In the genomic region with DNA sequence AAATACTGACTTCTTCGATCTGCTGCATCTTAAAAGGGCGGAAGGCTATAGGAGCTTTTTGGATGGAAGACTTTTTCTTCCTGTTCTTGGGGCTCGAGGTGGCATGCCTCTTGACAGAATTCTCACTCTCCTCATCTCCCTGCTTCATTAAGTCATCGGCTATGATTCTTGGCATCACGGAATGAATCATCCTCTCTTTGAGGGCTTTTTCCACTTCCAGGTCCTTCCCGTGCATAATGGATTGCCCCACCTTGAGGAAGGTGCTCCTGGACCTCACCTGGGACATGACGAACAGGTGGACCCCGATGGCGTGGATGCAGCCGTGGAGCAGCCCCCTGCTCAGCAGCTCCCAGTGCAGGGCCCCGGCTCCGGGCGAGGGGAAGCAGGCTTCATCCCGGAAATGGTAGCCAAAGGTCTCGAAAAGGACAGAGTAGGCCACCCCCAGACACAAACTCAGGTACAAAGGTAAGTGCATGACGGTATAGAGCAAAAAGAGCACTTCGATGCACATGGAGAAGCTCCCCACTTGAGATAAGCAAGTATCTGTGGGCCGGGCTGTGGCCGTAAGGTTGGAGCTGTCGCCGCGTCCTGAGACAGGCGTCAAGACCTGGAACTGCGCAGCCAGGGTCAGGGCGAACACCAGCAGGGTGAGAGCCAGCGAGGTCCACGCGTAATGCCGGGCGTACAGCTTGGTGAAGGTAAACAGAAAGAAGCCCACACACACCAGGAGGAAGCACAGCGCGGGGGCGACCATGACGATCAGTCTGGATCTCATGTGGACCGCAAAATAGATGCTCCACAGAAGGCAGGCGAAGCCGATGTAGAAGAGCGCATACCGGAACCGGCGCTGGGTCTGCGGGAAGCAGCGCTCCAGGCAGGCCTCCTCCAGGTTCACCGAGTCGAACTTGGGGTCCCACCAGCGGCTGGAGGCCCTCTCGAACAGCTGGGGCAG, we compare ENCODE assay signal across 1 cellular context.
TF ChIP-seq lines count a peak whose summit lies in the region.

No MANE protein-coding gene starts in this region.

TF ChIP-seq in HepG2, 621 proteins besides CTCF, POLR2A, EP300 and RAD21 (continued from another document and continues in another):
- TF ChIP-seq, protein P1, sequence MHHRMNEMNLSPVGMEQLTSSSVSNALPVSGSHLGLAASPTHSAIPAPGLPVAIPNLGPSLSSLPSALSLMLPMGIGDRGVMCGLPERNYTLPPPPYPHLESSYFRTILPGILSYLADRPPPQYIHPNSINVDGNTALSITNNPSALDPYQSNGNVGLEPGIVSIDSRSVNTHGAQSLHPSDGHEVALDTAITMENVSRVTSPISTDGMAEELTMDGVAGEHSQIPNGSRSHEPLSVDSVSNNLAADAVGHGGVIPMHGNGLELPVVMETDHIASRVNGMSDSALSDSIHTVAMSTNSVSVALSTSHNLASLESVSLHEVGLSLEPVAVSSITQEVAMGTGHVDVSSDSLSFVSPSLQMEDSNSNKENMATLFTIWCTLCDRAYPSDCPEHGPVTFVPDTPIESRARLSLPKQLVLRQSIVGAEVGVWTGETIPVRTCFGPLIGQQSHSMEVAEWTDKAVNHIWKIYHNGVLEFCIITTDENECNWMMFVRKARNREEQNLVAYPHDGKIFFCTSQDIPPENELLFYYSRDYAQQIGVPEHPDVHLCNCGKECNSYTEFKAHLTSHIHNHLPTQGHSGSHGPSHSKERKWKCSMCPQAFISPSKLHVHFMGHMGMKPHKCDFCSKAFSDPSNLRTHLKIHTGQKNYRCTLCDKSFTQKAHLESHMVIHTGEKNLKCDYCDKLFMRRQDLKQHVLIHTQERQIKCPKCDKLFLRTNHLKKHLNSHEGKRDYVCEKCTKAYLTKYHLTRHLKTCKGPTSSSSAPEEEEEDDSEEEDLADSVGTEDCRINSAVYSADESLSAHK (CRISPR knock-in tag; IDR thresholded peaks at IDR 0.05; ENCODE audit: borderline replicate concordance) = no peak
- no peak for TF ChIP-seq STAT5B (CRISPR knock-in tag; IDR thresholded peaks at IDR 0.05)
- TF ChIP-seq ZNF430 (CRISPR knock-in tag; IDR thresholded peaks at IDR 0.05) = no peak
- no peak for TF ChIP-seq ZNF496 (CRISPR knock-in tag; IDR thresholded peaks at IDR 0.05; ENCODE audit: insufficient replicate concordance)
- TF ChIP-seq MTA3 (CRISPR knock-in tag; IDR thresholded peaks at IDR 0.05) = no peak
- no peak for TF ChIP-seq JARID2 (CRISPR knock-in tag; IDR thresholded peaks at IDR 0.05; ENCODE audit: insufficient replicate concordance)
- TF ChIP-seq CBX5 (CRISPR knock-in tag; IDR thresholded peaks at IDR 0.05; ENCODE audit: borderline replicate concordance) = no peak
- TF ChIP-seq, protein P2, sequence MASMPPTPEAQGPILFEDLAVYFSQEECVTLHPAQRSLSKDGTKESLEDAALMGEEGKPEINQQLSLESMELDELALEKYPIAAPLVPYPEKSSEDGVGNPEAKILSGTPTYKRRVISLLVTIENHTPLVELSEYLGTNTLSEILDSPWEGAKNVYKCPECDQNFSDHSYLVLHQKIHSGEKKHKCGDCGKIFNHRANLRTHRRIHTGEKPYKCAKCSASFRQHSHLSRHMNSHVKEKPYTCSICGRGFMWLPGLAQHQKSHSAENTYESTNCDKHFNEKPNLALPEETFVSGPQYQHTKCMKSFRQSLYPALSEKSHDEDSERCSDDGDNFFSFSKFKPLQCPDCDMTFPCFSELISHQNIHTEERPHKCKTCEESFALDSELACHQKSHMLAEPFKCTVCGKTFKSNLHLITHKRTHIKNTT (CRISPR knock-in tag; IDR thresholded peaks at IDR 0.05) = no peak
- TF ChIP-seq, protein P3, sequence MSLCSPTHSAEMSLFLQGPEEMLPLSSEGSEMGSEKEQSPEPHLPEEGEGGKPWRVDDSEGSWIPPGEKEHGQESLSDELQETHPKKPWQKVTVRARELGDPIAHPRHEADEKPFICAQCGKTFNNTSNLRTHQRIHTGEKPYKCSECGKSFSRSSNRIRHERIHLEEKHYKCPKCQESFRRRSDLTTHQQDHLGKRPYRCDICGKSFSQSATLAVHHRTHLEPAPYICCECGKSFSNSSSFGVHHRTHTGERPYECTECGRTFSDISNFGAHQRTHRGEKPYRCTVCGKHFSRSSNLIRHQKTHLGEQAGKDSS (CRISPR knock-in tag; IDR thresholded peaks at IDR 0.05; ENCODE audit: borderline replicate concordance, low read depth) = no peak
- TF ChIP-seq ZNF547 (CRISPR knock-in tag; IDR thresholded peaks at IDR 0.05) = no peak
- no peak for TF ChIP-seq ZNF460 (CRISPR knock-in tag; IDR thresholded peaks at IDR 0.05; ENCODE audit: borderline replicate concordance)
- no peak for TF ChIP-seq CBX2 (IDR thresholded peaks at IDR 0.05; ENCODE audit: low read depth, low read length)
- no peak for TF ChIP-seq CBX2 (CRISPR knock-in tag; IDR thresholded peaks at IDR 0.05; ENCODE audit: low read depth)
- no peak for TF ChIP-seq CEBPB (IDR thresholded peaks at IDR 0.05; ENCODE audit: borderline replicate concordance, low read depth, low read length)
- no peak for TF ChIP-seq CEBPG (CRISPR knock-in tag; IDR thresholded peaks at IDR 0.05)
- TF ChIP-seq, protein P4, sequence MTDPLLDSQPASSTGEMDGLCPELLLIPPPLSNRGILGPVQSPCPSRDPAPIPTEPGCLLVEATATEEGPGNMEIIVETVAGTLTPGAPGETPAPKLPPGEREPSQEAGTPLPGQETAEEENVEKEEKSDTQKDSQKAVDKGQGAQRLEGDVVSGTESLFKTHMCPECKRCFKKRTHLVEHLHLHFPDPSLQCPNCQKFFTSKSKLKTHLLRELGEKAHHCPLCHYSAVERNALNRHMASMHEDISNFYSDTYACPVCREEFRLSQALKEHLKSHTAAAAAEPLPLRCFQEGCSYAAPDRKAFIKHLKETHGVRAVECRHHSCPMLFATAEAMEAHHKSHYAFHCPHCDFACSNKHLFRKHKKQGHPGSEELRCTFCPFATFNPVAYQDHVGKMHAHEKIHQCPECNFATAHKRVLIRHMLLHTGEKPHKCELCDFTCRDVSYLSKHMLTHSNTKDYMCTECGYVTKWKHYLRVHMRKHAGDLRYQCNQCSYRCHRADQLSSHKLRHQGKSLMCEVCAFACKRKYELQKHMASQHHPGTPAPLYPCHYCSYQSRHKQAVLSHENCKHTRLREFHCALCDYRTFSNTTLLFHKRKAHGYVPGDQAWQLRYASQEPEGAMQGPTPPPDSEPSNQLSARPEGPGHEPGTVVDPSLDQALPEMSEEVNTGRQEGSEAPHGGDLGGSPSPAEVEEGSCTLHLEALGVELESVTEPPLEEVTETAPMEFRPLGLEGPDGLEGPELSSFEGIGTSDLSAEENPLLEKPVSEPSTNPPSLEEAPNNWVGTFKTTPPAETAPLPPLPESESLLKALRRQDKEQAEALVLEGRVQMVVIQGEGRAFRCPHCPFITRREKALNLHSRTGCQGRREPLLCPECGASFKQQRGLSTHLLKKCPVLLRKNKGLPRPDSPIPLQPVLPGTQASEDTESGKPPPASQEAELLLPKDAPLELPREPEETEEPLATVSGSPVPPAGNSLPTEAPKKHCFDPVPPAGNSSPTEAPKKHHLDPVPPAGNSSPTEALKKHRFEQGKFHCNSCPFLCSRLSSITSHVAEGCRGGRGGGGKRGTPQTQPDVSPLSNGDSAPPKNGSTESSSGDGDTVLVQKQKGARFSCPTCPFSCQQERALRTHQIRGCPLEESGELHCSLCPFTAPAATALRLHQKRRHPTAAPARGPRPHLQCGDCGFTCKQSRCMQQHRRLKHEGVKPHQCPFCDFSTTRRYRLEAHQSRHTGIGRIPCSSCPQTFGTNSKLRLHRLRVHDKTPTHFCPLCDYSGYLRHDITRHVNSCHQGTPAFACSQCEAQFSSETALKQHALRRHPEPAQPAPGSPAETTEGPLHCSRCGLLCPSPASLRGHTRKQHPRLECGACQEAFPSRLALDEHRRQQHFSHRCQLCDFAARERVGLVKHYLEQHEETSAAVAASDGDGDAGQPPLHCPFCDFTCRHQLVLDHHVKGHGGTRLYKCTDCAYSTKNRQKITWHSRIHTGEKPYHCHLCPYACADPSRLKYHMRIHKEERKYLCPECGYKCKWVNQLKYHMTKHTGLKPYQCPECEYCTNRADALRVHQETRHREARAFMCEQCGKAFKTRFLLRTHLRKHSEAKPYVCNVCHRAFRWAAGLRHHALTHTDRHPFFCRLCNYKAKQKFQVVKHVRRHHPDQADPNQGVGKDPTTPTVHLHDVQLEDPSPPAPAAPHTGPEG (CRISPR knock-in tag; IDR thresholded peaks at IDR 0.05) = no peak
- peak; percentile 64; the same call in 1 of the 2 replicates for TF ChIP-seq ELF3 (CRISPR knock-in tag; IDR thresholded peaks at IDR 0.05)
- no peak for TF ChIP-seq KLF9 (CRISPR knock-in tag; IDR thresholded peaks at IDR 0.05; ENCODE audit: low read depth)
- no peak for TF ChIP-seq SIN3B (IDR thresholded peaks at IDR 0.05; ENCODE audit: low read length)
- TF ChIP-seq, protein P5, sequence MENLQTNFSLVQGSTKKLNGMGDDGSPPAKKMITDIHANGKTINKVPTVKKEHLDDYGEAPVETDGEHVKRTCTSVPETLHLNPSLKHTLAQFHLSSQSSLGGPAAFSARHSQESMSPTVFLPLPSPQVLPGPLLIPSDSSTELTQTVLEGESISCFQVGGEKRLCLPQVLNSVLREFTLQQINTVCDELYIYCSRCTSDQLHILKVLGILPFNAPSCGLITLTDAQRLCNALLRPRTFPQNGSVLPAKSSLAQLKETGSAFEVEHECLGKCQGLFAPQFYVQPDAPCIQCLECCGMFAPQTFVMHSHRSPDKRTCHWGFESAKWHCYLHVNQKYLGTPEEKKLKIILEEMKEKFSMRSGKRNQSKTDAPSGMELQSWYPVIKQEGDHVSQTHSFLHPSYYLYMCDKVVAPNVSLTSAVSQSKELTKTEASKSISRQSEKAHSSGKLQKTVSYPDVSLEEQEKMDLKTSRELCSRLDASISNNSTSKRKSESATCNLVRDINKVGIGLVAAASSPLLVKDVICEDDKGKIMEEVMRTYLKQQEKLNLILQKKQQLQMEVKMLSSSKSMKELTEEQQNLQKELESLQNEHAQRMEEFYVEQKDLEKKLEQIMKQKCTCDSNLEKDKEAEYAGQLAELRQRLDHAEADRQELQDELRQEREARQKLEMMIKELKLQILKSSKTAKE (CRISPR knock-in tag; IDR thresholded peaks at IDR 0.05; ENCODE audit: borderline replicate concordance) = no peak
- TF ChIP-seq, protein P6, sequence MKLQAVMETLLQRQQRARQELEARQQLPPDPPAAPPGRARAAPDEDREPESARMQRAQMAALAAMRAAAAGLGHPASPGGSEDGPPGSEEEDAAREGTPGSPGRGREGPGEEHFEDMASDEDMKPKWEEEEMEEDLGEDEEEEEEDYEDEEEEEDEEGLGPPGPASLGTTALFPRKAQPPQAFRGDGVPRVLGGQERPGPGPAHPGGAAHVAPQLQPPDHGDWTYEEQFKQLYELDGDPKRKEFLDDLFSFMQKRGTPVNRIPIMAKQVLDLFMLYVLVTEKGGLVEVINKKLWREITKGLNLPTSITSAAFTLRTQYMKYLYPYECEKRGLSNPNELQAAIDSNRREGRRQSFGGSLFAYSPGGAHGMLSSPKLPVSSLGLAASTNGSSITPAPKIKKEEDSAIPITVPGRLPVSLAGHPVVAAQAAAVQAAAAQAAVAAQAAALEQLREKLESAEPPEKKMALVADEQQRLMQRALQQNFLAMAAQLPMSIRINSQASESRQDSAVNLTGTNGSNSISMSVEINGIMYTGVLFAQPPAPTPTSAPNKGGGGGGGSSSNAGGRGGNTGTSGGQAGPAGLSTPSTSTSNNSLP (IDR thresholded peaks at IDR 0.05; ENCODE audit: low read depth, low read length) = no peak
- TF ChIP-seq YY1 (IDR thresholded peaks at IDR 0.05; ENCODE audit: insufficient read depth, insufficient replicate concordance, low read depth, low read length) = no peak
- no peak for TF ChIP-seq RARG (CRISPR knock-in tag; IDR thresholded peaks at IDR 0.05; ENCODE audit: low read depth)
- no peak for TF ChIP-seq NKX3-1 (CRISPR knock-in tag; IDR thresholded peaks at IDR 0.05)
- no peak for TF ChIP-seq ZNF33A (CRISPR knock-in tag; IDR thresholded peaks at IDR 0.05; ENCODE audit: borderline replicate concordance)
- TF ChIP-seq MIER3 (CRISPR knock-in tag; IDR thresholded peaks at IDR 0.05; ENCODE audit: borderline replicate concordance) = no peak; the same call in 1 of the 2 replicates
- TF ChIP-seq POGZ (CRISPR knock-in tag; IDR thresholded peaks at IDR 0.05) = 0 out of 2 replicates have a peak, but pooled peaks have one; percentile 26
- TF ChIP-seq KLF13 (CRISPR knock-in tag; IDR thresholded peaks at IDR 0.05) = no peak
- TF ChIP-seq GATA4 (IDR thresholded peaks at IDR 0.05; ENCODE audit: borderline replicate concordance, low read depth) = no peak
- TF ChIP-seq, protein P7, sequence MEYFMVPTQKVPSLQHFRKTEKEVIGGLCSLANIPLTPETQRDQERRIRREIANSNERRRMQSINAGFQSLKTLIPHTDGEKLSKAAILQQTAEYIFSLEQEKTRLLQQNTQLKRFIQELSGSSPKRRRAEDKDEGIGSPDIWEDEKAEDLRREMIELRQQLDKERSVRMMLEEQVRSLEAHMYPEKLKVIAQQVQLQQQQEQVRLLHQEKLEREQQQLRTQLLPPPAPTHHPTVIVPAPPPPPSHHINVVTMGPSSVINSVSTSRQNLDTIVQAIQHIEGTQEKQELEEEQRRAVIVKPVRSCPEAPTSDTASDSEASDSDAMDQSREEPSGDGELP (IDR thresholded peaks at IDR 0.05; ENCODE audit: borderline replicate concordance, low read depth) = no peak
- TF ChIP-seq ZFYVE20 (CRISPR knock-in tag; IDR thresholded peaks at IDR 0.05; ENCODE audit: borderline replicate concordance, low read depth) = no peak
- no peak for TF ChIP-seq CC2D1A (CRISPR knock-in tag; IDR thresholded peaks at IDR 0.05)
- TF ChIP-seq, protein P8, sequence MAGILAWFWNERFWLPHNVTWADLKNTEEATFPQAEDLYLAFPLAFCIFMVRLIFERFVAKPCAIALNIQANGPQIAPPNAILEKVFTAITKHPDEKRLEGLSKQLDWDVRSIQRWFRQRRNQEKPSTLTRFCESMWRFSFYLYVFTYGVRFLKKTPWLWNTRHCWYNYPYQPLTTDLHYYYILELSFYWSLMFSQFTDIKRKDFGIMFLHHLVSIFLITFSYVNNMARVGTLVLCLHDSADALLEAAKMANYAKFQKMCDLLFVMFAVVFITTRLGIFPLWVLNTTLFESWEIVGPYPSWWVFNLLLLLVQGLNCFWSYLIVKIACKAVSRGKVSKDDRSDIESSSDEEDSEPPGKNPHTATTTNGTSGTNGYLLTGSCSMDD (CRISPR knock-in tag; IDR thresholded peaks at IDR 0.05) = no peak
- TF ChIP-seq ZNF484 (CRISPR knock-in tag; IDR thresholded peaks at IDR 0.05; ENCODE audit: borderline replicate concordance, low read depth) = no peak
- no peak for TF ChIP-seq ZNF782 (CRISPR knock-in tag; IDR thresholded peaks at IDR 0.05; ENCODE audit: borderline replicate concordance)
- no peak for TF ChIP-seq NAIF1 (CRISPR knock-in tag; IDR thresholded peaks at IDR 0.05; ENCODE audit: borderline replicate concordance)
